14 cellular contexts compared by ENCODE assay signal in genomic region chr2:19643117-19643518, GRCh38.
DNase-seq lines count a peak whose midpoint lies in the region; ATAC-seq lines count a peak whose summit lies in the region.
"Had no signal": no experiment of that assay in that cellular context is flagged by ENCODE, and none has a peak within 500 bp of the region (broad histone marks: within the 10 kb centered on the region; RNA-seq: fewer than 3 reads in every experiment).

No MANE protein-coding gene starts in this region.

- no peaks in the 10 kb centered on the region for H3K4me1 ChIP-seq in CD4-positive, alpha-beta memory T cell (ENCODE audit: insufficient read depth, low read length)

- POLR2A ChIA-PET in activated CD4-positive, alpha-beta T cell treated with anti-CD3 and anti-CD28 coated beads for 36 hours (lab: Charles Lee) = no interaction called here
- POLR2A ChIA-PET in CD4-positive, alpha-beta memory T cell (lab: Charles Lee; ENCODE audit: partially characterized antibody) = no interaction called here

- no peaks in the 10 kb centered on the region for H3K9me3 Mint-ChIP-seq in activated CD4-positive, alpha-beta T cell treated with anti-CD3 and anti-CD28 coated beads, Interleukin-2, amount 10 ng/mL, durations not matched to agents 24 days and 14 days
- H3K9me3 Mint-ChIP-seq in activated CD4-positive, alpha-beta T cell treated with anti-CD3 and anti-CD28 coated beads for 36 hours (ENCODE audit: low read depth) = peaks cover 3% of the 10 kb centered on the region
- H3K9me3 Mint-ChIP-seq in CD4-positive, alpha-beta memory T cell = no peaks in the 10 kb centered on the region
- H3K9me3 Mint-ChIP-seq: T-cell had no signal

- ATAC-seq in activated CD4-positive, alpha-beta T cell treated with anti-CD3 and anti-CD28 coated beads for 36 hours = no peak
- peak; percentile 76 for ATAC-seq in HG02759 (IDR thresholded peaks at IDR 0.05; ENCODE audit: unreplicated experiment)
- ATAC-seq in HG03575 (IDR thresholded peaks at IDR 0.05; ENCODE audit: extremely low read depth, insufficient number of reproducible peaks, low FRiP score, unreplicated experiment) = peak; percentile 57
- ATAC-seq in sciatic nerve = no peak
- ATAC-seq: K562, left colon, T-cell had no signal

- peak; percentile 49 for DNase-seq in activated CD4-positive, alpha-beta T cell treated with anti-CD3 and anti-CD28 coated beads, Interleukin-2, amount 10 ng/mL, durations not matched to agents 24 days and 14 days
- no peak for DNase-seq in activated CD4-positive, alpha-beta T cell treated with anti-CD3 and anti-CD28 coated beads for 36 hours
- DNase-seq in CD4-positive, alpha-beta memory T cell = no peak
- DNase-seq in sciatic nerve (ENCODE audit: low spot score) (no peak), islet precursor cell (no peak), DMS153 (lab: John Stamatoyannopoulos, UW) (no peak)
- DNase-seq: GM23248, left colon, NCI-H748 treated with DMSO at 0.1 percent for 48 hours, T-cell had no signal

- intact Hi-C loops in activated CD4-positive, alpha-beta T cell treated with anti-CD3 and anti-CD28 coated beads, Interleukin-2, amount 10 ng/mL, durations not matched to agents 24 days and 14 days (cut with micrococcal nuclease) = no loop called here
- intact Hi-C loops in activated CD4-positive, alpha-beta T cell treated with anti-CD3 and anti-CD28 coated beads for 36 hours (cut with DNase I, micrococcal nuclease) = no loop called here
- intact Hi-C loops in CD4-positive, alpha-beta memory T cell (cut with micrococcal nuclease) = no loop called here
- intact Hi-C loops in sciatic nerve (cut with DNase I) = no loop called here

- no peak overlapping the region for H3K4me3 ChIP-seq in CD4-positive, alpha-beta memory T cell (ENCODE audit: low read length in 2 of 2)
- H3K4me3 ChIP-seq: GM23248, K562 had no signal

- H3K36me3 Mint-ChIP-seq in activated CD4-positive, alpha-beta T cell treated with anti-CD3 and anti-CD28 coated beads, Interleukin-2, amount 10 ng/mL, durations not matched to agents 24 days and 14 days (ENCODE audit: low read depth) = no peaks in the 10 kb centered on the region
- H3K36me3 Mint-ChIP-seq in activated CD4-positive, alpha-beta T cell treated with anti-CD3 and anti-CD28 coated beads for 36 hours (ENCODE audit: low read depth) = no peaks in the 10 kb centered on the region
- H3K36me3 Mint-ChIP-seq in CD4-positive, alpha-beta memory T cell = no peaks in the 10 kb centered on the region
- H3K36me3 Mint-ChIP-seq: brain, T-cell had no signal

- no peak overlapping the region for H3K27ac ChIP-seq in CD4-positive, alpha-beta memory T cell (ENCODE audit: low read depth, low read length)
- H3K27ac ChIP-seq: GM23248 had no signal

- no peaks in the 10 kb centered on the region for H3K36me3 ChIP-seq in CD4-positive, alpha-beta memory T cell (ENCODE audit: insufficient read depth, low read length)

- no peaks in the 10 kb centered on the region for H3K9me3 ChIP-seq in CD4-positive, alpha-beta memory T cell (ENCODE audit: control insufficient read depth in 1 of 2, low read length in 2 of 2)

- no peak overlapping the region for H3K27ac Mint-ChIP-seq in activated CD4-positive, alpha-beta T cell treated with anti-CD3 and anti-CD28 coated beads, Interleukin-2, amount 10 ng/mL, durations not matched to agents 24 days and 14 days
- no peak overlapping the region for H3K27ac Mint-ChIP-seq in activated CD4-positive, alpha-beta T cell treated with anti-CD3 and anti-CD28 coated beads for 36 hours
- no peak overlapping the region for H3K27ac Mint-ChIP-seq in CD4-positive, alpha-beta memory T cell
- H3K27ac Mint-ChIP-seq: brain, T-cell had no signal

- no peaks in the 10 kb centered on the region for H3K27me3 Mint-ChIP-seq in activated CD4-positive, alpha-beta T cell treated with anti-CD3 and anti-CD28 coated beads, Interleukin-2, amount 10 ng/mL, durations not matched to agents 24 days and 14 days
- peaks cover 2% of the 10 kb centered on the region for H3K27me3 Mint-ChIP-seq in activated CD4-positive, alpha-beta T cell treated with anti-CD3 and anti-CD28 coated beads for 36 hours
- peaks cover 0 to 3% of the 10 kb centered on the region in 2 donors for H3K27me3 Mint-ChIP-seq in CD4-positive, alpha-beta memory T cell
- H3K27me3 Mint-ChIP-seq: brain had no signal

- CTCF ChIA-PET in activated CD4-positive, alpha-beta T cell treated with anti-CD3 and anti-CD28 coated beads for 36 hours (lab: Charles Lee) = interaction anchor here (0.5 kb wide), 1 partner anchor 439 kb away, joined by 4 read pairs; no protein-coding TSS in a partner anchor
- CTCF ChIA-PET in CD4-positive, alpha-beta memory T cell (lab: Charles Lee; ENCODE audit: partially characterized antibody) = no interaction called here

- H3K4me1 Mint-ChIP-seq in activated CD4-positive, alpha-beta T cell treated with anti-CD3 and anti-CD28 coated beads, Interleukin-2, amount 10 ng/mL, durations not matched to agents 24 days and 14 days = no peaks in the 10 kb centered on the region
- H3K4me1 Mint-ChIP-seq in activated CD4-positive, alpha-beta T cell treated with anti-CD3 and anti-CD28 coated beads for 36 hours = no peaks in the 10 kb centered on the region
- H3K4me1 Mint-ChIP-seq in CD4-positive, alpha-beta memory T cell = no peaks in the 10 kb centered on the region
- H3K4me1 Mint-ChIP-seq: brain, T-cell had no signal

- H3K27me3 ChIP-seq in CD4-positive, alpha-beta memory T cell (ENCODE audit: insufficient read depth, low read length) = no peaks in the 10 kb centered on the region

- H3K4me3 Mint-ChIP-seq in activated CD4-positive, alpha-beta T cell treated with anti-CD3 and anti-CD28 coated beads, Interleukin-2, amount 10 ng/mL, durations not matched to agents 24 days and 14 days = no peak overlapping the region
- H3K4me3 Mint-ChIP-seq in activated CD4-positive, alpha-beta T cell treated with anti-CD3 and anti-CD28 coated beads for 36 hours = no peak overlapping the region
- no peak overlapping the region for H3K4me3 Mint-ChIP-seq in CD4-positive, alpha-beta memory T cell
- H3K4me3 Mint-ChIP-seq: brain, T-cell had no signal

Comparison
In these comparisons a context has a peak if more than half of its experiments do, and no peak if none do; other contexts are left out.
1. ATAC-seq: peak in HG02759 (single experiment) and HG03575 (single experiment); none in activated CD4-positive, alpha-beta T cell treated with anti-CD3 and anti-CD28 coated beads for 36 hours (single experiment) and sciatic nerve (single experiment).